ENCODE assay signal across 21 cellular contexts in the genomic region with DNA sequence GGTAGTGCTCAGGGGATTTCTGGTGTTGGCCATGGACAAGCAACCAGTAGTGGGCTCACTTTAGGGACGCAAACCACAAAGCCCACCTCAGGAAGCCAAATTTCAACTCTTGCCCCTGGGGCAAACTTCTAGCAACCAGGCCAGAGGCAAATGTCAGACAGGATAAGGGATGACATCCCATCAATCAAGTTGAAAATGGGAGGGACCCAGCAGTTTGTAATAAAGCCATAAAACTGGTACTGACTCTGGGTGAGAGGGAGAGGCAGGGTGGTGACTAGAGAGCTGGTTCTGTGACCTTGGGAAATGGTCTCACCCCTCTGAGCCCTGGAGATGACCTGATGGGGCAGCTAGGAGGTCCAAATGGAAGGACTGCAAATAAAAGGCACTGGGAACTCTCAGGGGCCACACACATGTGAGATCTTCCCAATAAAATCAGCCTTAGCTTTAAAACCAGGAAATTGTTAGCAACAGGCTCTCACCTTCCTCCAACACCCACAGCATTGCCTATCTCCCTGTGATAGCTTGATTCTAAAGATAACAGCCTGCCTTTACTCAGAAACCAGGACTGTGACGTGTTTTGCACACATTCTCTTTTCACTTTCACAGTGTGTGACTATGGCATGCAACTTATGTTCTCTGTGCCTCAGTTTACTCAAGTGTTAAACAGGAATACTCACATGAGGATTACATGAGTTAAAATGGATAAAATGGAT. TPM values are rescaled to one million over a fixed set of nuclear protein-coding genes. Genes with fewer than 3 reads are reported as not detected.
DNase-seq lines count a peak whose midpoint lies in the region; ATAC-seq, FAIRE-seq and TF ChIP-seq lines count a peak whose summit lies in the region.
"Had no signal": no experiment of that assay in that cellular context is flagged by ENCODE, and none has a peak within 500 bp of the region (broad histone marks: within the 10 kb centered on the region; RNA-seq: fewer than 3 reads in every experiment).

No MANE protein-coding gene starts in this region.

- CTCF ChIA-PET in activated naive CD4-positive, alpha-beta T cell treated with anti-CD3 and anti-CD28 coated beads for 36 hours (lab: Charles Lee) = interaction anchor here (0.8 to 4.3 kb wide), 2 partner anchors 37 to 45 kb away, joined by 3 to 18 read pairs; a partner anchor contains a TSS
- CTCF ChIA-PET in T-cell (lab: Charles Lee) = no interaction called here
- CTCF ChIA-PET in K562 (lab: Yijun Ruan, JAX; ENCODE audit: low intra/inter-chr PET ratio) = no interaction called here

- no TSS peak for BruUV-seq in K562 (replicated peaks; lab: Mats Ljungman, UMichigan)

- no peaks in the 10 kb centered on the region for H4K20me1 ChIP-seq in K562 (replicated peaks; ENCODE audit: control insufficient read depth, insufficient read depth, low read length)

- no peak for TF ChIP-seq CTCF in K562 (IDR thresholded peaks at IDR 0.05 in 2 of 3, conservative IDR thresholded peaks at IDR 0.05 in 1 of 3; ENCODE audit: insufficient read depth in 2 of 3, low read depth in 1 of 3, low read length in 3 of 3)

- WGBS in K562 (ENCODE audit: insufficient coverage, low coverage, missing lambda C conversion rate) = 63% methylated on average over 2 of the region's 2 CpGs

- no peak for TF ChIP-seq EP300 in K562 (IDR thresholded peaks at IDR 0.05; ENCODE audit: low read length)

- H3K9me1 ChIP-seq in K562 (ENCODE audit: control insufficient read depth, insufficient read depth, low read length) = no peaks in the 10 kb centered on the region

- no peak for TF ChIP-seq POLR2A in K562 (conservative IDR thresholded peaks at IDR 0.05)

- peaks cover 61% of the 10 kb centered on the region for H3K36me3 Mint-ChIP-seq in activated naive CD4-positive, alpha-beta T cell treated with anti-CD3 and anti-CD28 coated beads for 36 hours (ENCODE audit: low read depth)
- H3K36me3 Mint-ChIP-seq in T-cell = peaks cover 42% of the 10 kb centered on the region
- peaks cover 66% of the 10 kb centered on the region for H3K36me3 Mint-ChIP-seq in stimulated activated memory B cell treated with anti-CD40 and anti-IgM and Interleukin-4, amounts not matched to agents 10 μg/mL and 1 μg/mL and 100 μg/mL, for 72 hours

- no peak for TF ChIP-seq RAD21 in K562 (CRISPR knock-in tag; conservative IDR thresholded peaks at IDR 0.05 in 1 of 2, IDR thresholded peaks at IDR 0.05 in 1 of 2)

- H3K4me1 ChIP-seq in K562 (replicated peaks in 1 of 2; ENCODE audit: control insufficient read depth in 2 of 2, insufficient read depth in 2 of 2, low read length in 2 of 2) = peaks cover 6 to 10% of the 10 kb centered on the region in 2 experiments; a peak in 3 of 5 replicates
- H3K4me1 ChIP-seq: adrenal gland, SJCRH30, testis had no signal

- no peaks in the 10 kb centered on the region for H3K9me3 Mint-ChIP-seq in activated naive CD4-positive, alpha-beta T cell treated with anti-CD3 and anti-CD28 coated beads for 36 hours
- H3K9me3 Mint-ChIP-seq in T-cell = no peaks in the 10 kb centered on the region
- H3K9me3 Mint-ChIP-seq in stimulated activated memory B cell treated with anti-CD40 and anti-IgM and Interleukin-4, amounts not matched to agents 10 μg/mL and 1 μg/mL and 100 μg/mL, for 72 hours = no peaks in the 10 kb centered on the region
- H3K9me3 Mint-ChIP-seq: central memory CD8-positive, alpha-beta T cell had no signal

- intact Hi-C loops in activated naive CD4-positive, alpha-beta T cell treated with anti-CD3 and anti-CD28 coated beads for 36 hours (cut with micrococcal nuclease) = no loop called here
- intact Hi-C loops in K562 (cut with micrococcal nuclease) = no loop called here

- H3K4me3 Mint-ChIP-seq in activated naive CD4-positive, alpha-beta T cell treated with anti-CD3 and anti-CD28 coated beads for 36 hours = no peak overlapping the region
- H3K4me3 Mint-ChIP-seq in T-cell = no peak overlapping the region
- H3K4me3 Mint-ChIP-seq in stimulated activated memory B cell treated with anti-CD40 and anti-IgM and Interleukin-4, amounts not matched to agents 10 μg/mL and 1 μg/mL and 100 μg/mL, for 72 hours = no peak overlapping the region
- H3K4me3 Mint-ChIP-seq: central memory CD8-positive, alpha-beta T cell had no signal

- ATAC-seq in T-cell (replicated peaks in 1 of 4) (no peak), K562 (peak; percentile 72), GM18519 (IDR thresholded peaks at IDR 0.05; ENCODE audit: low FRiP score, unreplicated experiment) (no peak), GM18511 (IDR thresholded peaks at IDR 0.05; ENCODE audit: unreplicated experiment) (no peak)
- no peak for ATAC-seq in stimulated activated memory B cell treated with anti-CD40 and anti-IgM and Interleukin-4, amounts not matched to agents 10 μg/mL and 1 μg/mL and 100 μg/mL, for 72 hours
- ATAC-seq: HCT116, left cardiac atrium had no signal

- H3K4me1 Mint-ChIP-seq in activated naive CD4-positive, alpha-beta T cell treated with anti-CD3 and anti-CD28 coated beads for 36 hours (ENCODE audit: low read depth) = peaks cover 33% of the 10 kb centered on the region
- peaks cover 1 to 6% (median 3%) of the 10 kb centered on the region in 3 donors for H3K4me1 Mint-ChIP-seq in T-cell
- H3K4me1 Mint-ChIP-seq in stimulated activated memory B cell treated with anti-CD40 and anti-IgM and Interleukin-4, amounts not matched to agents 10 μg/mL and 1 μg/mL and 100 μg/mL, for 72 hours = peaks cover 8% of the 10 kb centered on the region
- H3K4me1 Mint-ChIP-seq: central memory CD8-positive, alpha-beta T cell had no signal

- FAIRE-seq in K562 (lab: Jason Lieb, UNC) = no peak

- no peak overlapping the region for H3K27ac ChIP-seq in K562 (ENCODE audit: extremely low read depth, low read depth, low read length)
- H3K27ac ChIP-seq: adrenal gland, SJCRH30, testis had no signal

- no peak overlapping the region for H3K4me3 ChIP-seq in K562
- H3K4me3 ChIP-seq: adrenal gland, esophagus muscularis mucosa, SJCRH30, testis had no signal

- H3K79me2 ChIP-seq in K562 (ENCODE audit: control insufficient read depth, insufficient read depth, low read length) = no peaks in the 10 kb centered on the region

- peak overlapping the region; percentile 78 for H3K27ac Mint-ChIP-seq in activated naive CD4-positive, alpha-beta T cell treated with anti-CD3 and anti-CD28 coated beads for 36 hours
- peak overlapping the region; percentile 44 to 74 for H3K27ac Mint-ChIP-seq in T-cell
- peak overlapping the region; percentile 22 for H3K27ac Mint-ChIP-seq in stimulated activated memory B cell treated with anti-CD40 and anti-IgM and Interleukin-4, amounts not matched to agents 10 μg/mL and 1 μg/mL and 100 μg/mL, for 72 hours

- in situ Hi-C loops in K562 (cut with MboI) = no loop called here

- H3K27me3 ChIP-seq in K562 (ENCODE audit: control insufficient read depth in 2 of 2, insufficient read depth in 2 of 2, low read length in 2 of 2) = no peaks in the 10 kb centered on the region
- H3K27me3 ChIP-seq: adrenal gland, esophagus muscularis mucosa, SJCRH30, testis had no signal

- no peaks in the 10 kb centered on the region for H3K27me3 Mint-ChIP-seq in activated naive CD4-positive, alpha-beta T cell treated with anti-CD3 and anti-CD28 coated beads for 36 hours (ENCODE audit: low read depth)
- no peaks in the 10 kb centered on the region for H3K27me3 Mint-ChIP-seq in T-cell
- no peaks in the 10 kb centered on the region for H3K27me3 Mint-ChIP-seq in stimulated activated memory B cell treated with anti-CD40 and anti-IgM and Interleukin-4, amounts not matched to agents 10 μg/mL and 1 μg/mL and 100 μg/mL, for 72 hours
- H3K27me3 Mint-ChIP-seq: central memory CD8-positive, alpha-beta T cell had no signal

- H3K9ac ChIP-seq in K562 (ENCODE audit: insufficient read depth in 1 of 2, low read depth in 2 of 2, low read length in 2 of 2) = peak overlapping the region in 1 of 2 experiments; percentile 17; a peak in 1 of 4 replicates

- no peak overlapping the region for H2AFZ ChIP-seq in K562 (ENCODE audit: low read depth, low read length)

- H3K9me3 ChIP-seq in K562 (replicated peaks; ENCODE audit: control insufficient read depth, insufficient read depth, low read depth, low read length) = no peaks in the 10 kb centered on the region
- H3K9me3 ChIP-seq: adrenal gland, esophagus muscularis mucosa, SJCRH30, testis had no signal

- H3K4me2 ChIP-seq in K562 (ENCODE audit: insufficient read depth, low read length) = no peak overlapping the region

- no peak for DNase-seq in activated naive CD4-positive, alpha-beta T cell treated with anti-CD3 and anti-CD28 coated beads for 36 hours
- no peak for DNase-seq in activated naive CD4-positive, alpha-beta T cell (lab: John Stamatoyannopoulos, UW)
- no peak for DNase-seq in T-cell
- no peak for DNase-seq in K562 (ENCODE audit: extremely low read depth in 1 of 4, low spot score in 3 of 4)
- no peak for DNase-seq in NCI-H2196 treated with DMSO at 0.1 percent for 48 hours (lab: John Stamatoyannopoulos, UW; ENCODE audit: unreplicated experiment)
- DNase-seq: ACHN; activated CD8-positive, alpha-beta memory T cell treated with anti-CD3 and anti-CD28 coated beads, Interleukin-2, amount 50 U/mL, for 4 hours; adrenal gland; left cardiac atrium; NCI-H1694; NCI-H345; SJCRH30; stimulated activated CD4-positive, alpha-beta T cell treated with anti-CD3 and anti-CD28 coated beads, Interleukin-2, amount 100 ng/mL, for 48 hours; T-helper 9 cell; testis had no signal

- POLR2A ChIA-PET in T-cell (lab: Charles Lee) = interaction anchor here in 1 of 2 donors (0.5 to 0.6 kb wide), 2 partner anchors 10 to 162 kb away, joined by 3 to 9 read pairs; no protein-coding TSS in a partner anchor
- POLR2A ChIA-PET in K562 (lab: Yijun Ruan, JAX) = interaction anchor here (0.8 kb wide), 1 partner anchor 15 kb away, joined by 4 read pairs; no protein-coding TSS in a partner anchor

- H3K36me3 ChIP-seq in K562 (ENCODE audit: control insufficient read depth, insufficient read depth, low read length) = peaks cover 74% of the 10 kb centered on the region

RNA-seq across cellular contexts. Expression of a gene that starts 6.4 kb away (rescaled TPM):
- 10 to 100 TPM; 19.4 to 21.4 TPM for total RNA-seq in activated naive CD4-positive, alpha-beta T cell treated with anti-CD3 and anti-CD28 coated beads for 36 hours
- total RNA-seq in T-cell = 10 to 100 TPM; 56.2 to 84.3 (median 82.3) TPM
- total RNA-seq in K562 (2011; cell fraction: chromatin; rRNA removed; ENCODE audit: low replicate concordance) = 11.9 and 35.0 TPM in 2 replicates
- 24.2 and 26.7 TPM in 2 replicates for total RNA-seq in K562 (2011; cell fraction: nucleolus; rRNA removed)
- 15.3 and 17.6 TPM in 2 replicates for total RNA-seq in K562 (2011; cell fraction: nucleoplasm; rRNA removed)
- total RNA-seq in K562 (2014; rRNA removed) = 7.5 and 7.8 TPM in 2 replicates
- 2.0 and 2.3 TPM in 2 replicates for total RNA-seq in K562 (2014; rRNA removed; fragmentation: Illumina TruSeq; extraction: Trizol)
- total RNA-seq in K562 (2015; rRNA removed; fragmentation: Illumina TruSeq; extraction: Trizol) = 4.6 and 5.0 TPM in 2 replicates
- total RNA-seq in K562 (2021) = 9.8 and 10.4 TPM in 2 replicates
- polyA plus RNA-seq in K562 (2011; rRNA removed) = 6.0 and 8.2 TPM in 2 replicates
- 7.5 and 14.2 TPM in 2 replicates for polyA plus RNA-seq in K562 (2011; cell fraction: cytosol; rRNA removed)
- 19.8 and 29.9 TPM in 2 replicates for polyA plus RNA-seq in K562 (2011; cell fraction: nucleus; rRNA removed)
- polyA plus RNA-seq in K562 (2012) = 5.9 and 11.4 TPM in 2 replicates
- polyA plus RNA-seq in K562 (2014; fragmentation: Illumina TruSeq; extraction: Trizol) = 4.3 and 6.2 TPM in 2 replicates
- polyA plus RNA-seq in K562 (2014; fragmentation: Nextera tagmentation; extraction: Ambion mirVana) = under 1 TPM; 0.13 to 0.18 TPM
- 5.8 and 7.9 TPM in 2 replicates for polyA plus RNA-seq in K562 (2014; rRNA removed)
- 4.2 and 5.3 TPM in 2 replicates for polyA minus RNA-seq in K562 (2011; rRNA and poly(A)+ RNA removed)
- 5.8 and 6.6 TPM in 2 replicates for polyA minus RNA-seq in K562 (2011; cell fraction: cytosol; rRNA and poly(A)+ RNA removed)
- 7.9 and 9.3 TPM in 2 replicates for polyA minus RNA-seq in K562 (2011; cell fraction: nucleus; rRNA and poly(A)+ RNA removed)

RNA-seq across cellular contexts. Expression of a gene that starts 23.5 kb away (rescaled TPM):
- 100 to 1,000 TPM; 274 to 276 TPM for total RNA-seq in activated naive CD4-positive, alpha-beta T cell treated with anti-CD3 and anti-CD28 coated beads for 36 hours
- total RNA-seq in T-cell (100 to 1,000 TPM; 272 to 323 (median 292) TPM), K562 (2014; rRNA removed) (53.7 and 89.0 TPM in 2 replicates), K562 (2014; rRNA removed; fragmentation: Illumina TruSeq; extraction: Trizol) (12.3 and 12.8 TPM in 2 replicates), K562 (2015; rRNA removed; fragmentation: Illumina TruSeq; extraction: Trizol) (13.0 and 21.3 TPM in 2 replicates), K562 (2021) (223 and 228 TPM in 2 replicates)
- total RNA-seq in K562 (2011; cell fraction: chromatin; rRNA removed; ENCODE audit: low replicate concordance) = 97.8 and 155 TPM in 2 replicates
- 57.5 and 59.2 TPM in 2 replicates for total RNA-seq in K562 (2011; cell fraction: nucleolus; rRNA removed)
- total RNA-seq in K562 (2011; cell fraction: nucleoplasm; rRNA removed) = 64.3 and 68.5 TPM in 2 replicates
- polyA plus RNA-seq in K562 (2011; rRNA removed) (8.6 and 29.3 TPM in 2 replicates), K562 (2014; fragmentation: Illumina TruSeq; extraction: Trizol) (113 and 116 TPM in 2 replicates), K562 (2014; fragmentation: Nextera tagmentation; extraction: Ambion mirVana) (1 to 10 TPM; 6.7 to 8.2 TPM), K562 (2014; rRNA removed) (29.4 and 38.3 TPM in 2 replicates)
- polyA plus RNA-seq in K562 (2011; cell fraction: cytosol; rRNA removed) = 13.3 and 16.5 TPM in 2 replicates
- polyA plus RNA-seq in K562 (2011; cell fraction: nucleus; rRNA removed) = 39.0 and 54.0 TPM in 2 replicates
- 151 and 159 TPM in 2 replicates for polyA plus RNA-seq in K562 (2012)
- 25.9 and 43.8 TPM in 2 replicates for polyA minus RNA-seq in K562 (2011; rRNA and poly(A)+ RNA removed)
- polyA minus RNA-seq in K562 (2011; cell fraction: cytosol; rRNA and poly(A)+ RNA removed) = 99.3 and 217 TPM in 2 replicates
- 39.0 and 40.8 TPM in 2 replicates for polyA minus RNA-seq in K562 (2011; cell fraction: nucleus; rRNA and poly(A)+ RNA removed)

RNA-seq across cellular contexts. Expression of a gene that starts 23.7 kb away (rescaled TPM):
- total RNA-seq in activated naive CD4-positive, alpha-beta T cell treated with anti-CD3 and anti-CD28 coated beads for 36 hours = 1 to 10 TPM; 1.1 to 1.5 TPM
- total RNA-seq in T-cell = 10 to 100 TPM in 1 of 5 donors, 1 to 10 TPM in 4; 4.6 to 10.9 (median 5.1) TPM
- total RNA-seq in K562 (2011; cell fraction: chromatin; rRNA removed; ENCODE audit: low replicate concordance) = 1.1 and 2.6 TPM in 2 replicates
- 2.2 and 2.4 TPM in 2 replicates for total RNA-seq in K562 (2011; cell fraction: nucleolus; rRNA removed)
- 1.3 and 1.4 TPM in 2 replicates for total RNA-seq in K562 (2011; cell fraction: nucleoplasm; rRNA removed)
- total RNA-seq in K562 (2014; rRNA removed) = 1.00 and 1.0 TPM in 2 replicates
- total RNA-seq in K562 (2014; rRNA removed; fragmentation: Illumina TruSeq; extraction: Trizol) = 0.18 and 0.22 TPM in 2 replicates
- total RNA-seq in K562 (2015; rRNA removed; fragmentation: Illumina TruSeq; extraction: Trizol) = 0.34 and 0.47 TPM in 2 replicates
- 0.80 and 0.85 TPM in 2 replicates for total RNA-seq in K562 (2021)
- polyA plus RNA-seq in K562 (2011; rRNA removed) = 1.3 and 1.4 TPM in 2 replicates
- polyA plus RNA-seq in K562 (2011; cell fraction: cytosol; rRNA removed) = 2.2 and 3.5 TPM in 2 replicates
- 1.9 and 3.3 TPM in 2 replicates for polyA plus RNA-seq in K562 (2011; cell fraction: nucleus; rRNA removed)
- 0.96 and 1.1 TPM in 2 replicates for polyA plus RNA-seq in K562 (2012)
- polyA plus RNA-seq in K562 (2014; fragmentation: Illumina TruSeq; extraction: Trizol) = 0.68 and 0.94 TPM in 2 replicates
- under 1 TPM; 0.04 to 0.18 TPM for polyA plus RNA-seq in K562 (2014; fragmentation: Nextera tagmentation; extraction: Ambion mirVana)
- polyA plus RNA-seq in K562 (2014; rRNA removed) = 0.85 and 0.95 TPM in 2 replicates
- 0.33 and 0.46 TPM in 2 replicates for polyA minus RNA-seq in K562 (2011; rRNA and poly(A)+ RNA removed)
- polyA minus RNA-seq in K562 (2011; cell fraction: cytosol; rRNA and poly(A)+ RNA removed) = not detected in 2 replicates
- 0.67 and 1.8 TPM in 2 replicates for polyA minus RNA-seq in K562 (2011; cell fraction: nucleus; rRNA and poly(A)+ RNA removed)

RNA-seq across cellular contexts. Expression of a gene that starts 43.8 kb away (rescaled TPM):
- 1 to 10 TPM; 2.1 to 3.8 TPM for total RNA-seq in activated naive CD4-positive, alpha-beta T cell treated with anti-CD3 and anti-CD28 coated beads for 36 hours
- total RNA-seq in T-cell (10 to 100 TPM; 12.8 to 21.9 (median 16.1) TPM), K562 (2014; rRNA removed) (1.2 and 1.3 TPM in 2 replicates), K562 (2014; rRNA removed; fragmentation: Illumina TruSeq; extraction: Trizol) (0.47 TPM in 1 of 2 replicates, not detected in the other), K562 (2015; rRNA removed; fragmentation: Illumina TruSeq; extraction: Trizol) (0.72 and 1.1 TPM in 2 replicates), K562 (2021) (2.6 and 3.1 TPM in 2 replicates)
- 2.1 and 7.3 TPM in 2 replicates for total RNA-seq in K562 (2011; cell fraction: chromatin; rRNA removed; ENCODE audit: low replicate concordance)
- 5.5 and 6.8 TPM in 2 replicates for total RNA-seq in K562 (2011; cell fraction: nucleolus; rRNA removed)
- total RNA-seq in K562 (2011; cell fraction: nucleoplasm; rRNA removed) = 2.4 and 4.0 TPM in 2 replicates
- polyA plus RNA-seq in K562 (2011; rRNA removed) (2.5 and 3.2 TPM in 2 replicates), K562 (2014; fragmentation: Illumina TruSeq; extraction: Trizol) (0.96 and 0.98 TPM in 2 replicates), K562 (2014; fragmentation: Nextera tagmentation; extraction: Ambion mirVana) (under 1 TPM; 0.35 to 0.56 TPM), K562 (2014; rRNA removed) (1.3 and 1.9 TPM in 2 replicates)
- 3.5 and 7.9 TPM in 2 replicates for polyA plus RNA-seq in K562 (2011; cell fraction: cytosol; rRNA removed)
- 10.1 and 12.6 TPM in 2 replicates for polyA plus RNA-seq in K562 (2011; cell fraction: nucleus; rRNA removed)
- 2.1 and 2.2 TPM in 2 replicates for polyA plus RNA-seq in K562 (2012)
- polyA minus RNA-seq in K562 (2011; rRNA and poly(A)+ RNA removed) = 0.49 and 0.90 TPM in 2 replicates
- polyA minus RNA-seq in K562 (2011; cell fraction: cytosol; rRNA and poly(A)+ RNA removed) = 2.3 TPM in 1 of 2 replicates, not detected in the other
- 2.6 and 4.6 TPM in 2 replicates for polyA minus RNA-seq in K562 (2011; cell fraction: nucleus; rRNA and poly(A)+ RNA removed)

RNA-seq across cellular contexts. Expression of a gene that starts 54.1 kb away (rescaled TPM):
- 1 to 10 TPM; 2.8 to 3.9 TPM for total RNA-seq in activated naive CD4-positive, alpha-beta T cell treated with anti-CD3 and anti-CD28 coated beads for 36 hours
- total RNA-seq in T-cell (1 to 10 TPM; 6.2 to 8.4 (median 6.3) TPM), K562 (2014; rRNA removed) (4.0 and 4.7 TPM in 2 replicates), K562 (2014; rRNA removed; fragmentation: Illumina TruSeq; extraction: Trizol) (1.7 and 2.7 TPM in 2 replicates), K562 (2015; rRNA removed; fragmentation: Illumina TruSeq; extraction: Trizol) (2.2 and 2.3 TPM in 2 replicates), K562 (2021) (6.8 and 9.2 TPM in 2 replicates)
- 27.4 and 48.7 TPM in 2 replicates for total RNA-seq in K562 (2011; cell fraction: chromatin; rRNA removed; ENCODE audit: low replicate concordance)
- 28.0 and 30.2 TPM in 2 replicates for total RNA-seq in K562 (2011; cell fraction: nucleolus; rRNA removed)
- total RNA-seq in K562 (2011; cell fraction: nucleoplasm; rRNA removed) = 20.8 and 23.6 TPM in 2 replicates
- polyA plus RNA-seq in K562 (2011; rRNA removed) (5.6 and 7.1 TPM in 2 replicates), K562 (2014; fragmentation: Illumina TruSeq; extraction: Trizol) (2.1 and 3.9 TPM in 2 replicates), K562 (2014; fragmentation: Nextera tagmentation; extraction: Ambion mirVana) (under 1 TPM; 0.08 to 0.10 TPM), K562 (2014; rRNA removed) (7.2 and 9.8 TPM in 2 replicates)
- polyA plus RNA-seq in K562 (2011; cell fraction: cytosol; rRNA removed) = 5.7 and 6.6 TPM in 2 replicates
- polyA plus RNA-seq in K562 (2011; cell fraction: nucleus; rRNA removed) = 45.1 and 65.6 TPM in 2 replicates
- 4.8 and 8.3 TPM in 2 replicates for polyA plus RNA-seq in K562 (2012)
- 2.4 and 4.7 TPM in 2 replicates for polyA minus RNA-seq in K562 (2011; rRNA and poly(A)+ RNA removed)
- 4.0 and 6.6 TPM in 2 replicates for polyA minus RNA-seq in K562 (2011; cell fraction: cytosol; rRNA and poly(A)+ RNA removed)
- 7.2 and 8.2 TPM in 2 replicates for polyA minus RNA-seq in K562 (2011; cell fraction: nucleus; rRNA and poly(A)+ RNA removed)

Comparison
In these comparisons a context has a peak if more than half of its experiments do, and no peak if none do; other contexts are left out.
1. H3K27ac Mint-ChIP-seq: peak in every context shown above with its lines; median percentile 78 in activated naive CD4-positive, alpha-beta T cell treated with anti-CD3 and anti-CD28 coated beads for 36 hours; 59 in T-cell; 22 in stimulated activated memory B cell treated with anti-CD40 and anti-IgM and Interleukin-4, amounts not matched to agents 10 μg/mL and 1 μg/mL and 100 μg/mL, for 72 hours.